11 cellular contexts compared by ENCODE assay signal in the genomic region with DNA sequence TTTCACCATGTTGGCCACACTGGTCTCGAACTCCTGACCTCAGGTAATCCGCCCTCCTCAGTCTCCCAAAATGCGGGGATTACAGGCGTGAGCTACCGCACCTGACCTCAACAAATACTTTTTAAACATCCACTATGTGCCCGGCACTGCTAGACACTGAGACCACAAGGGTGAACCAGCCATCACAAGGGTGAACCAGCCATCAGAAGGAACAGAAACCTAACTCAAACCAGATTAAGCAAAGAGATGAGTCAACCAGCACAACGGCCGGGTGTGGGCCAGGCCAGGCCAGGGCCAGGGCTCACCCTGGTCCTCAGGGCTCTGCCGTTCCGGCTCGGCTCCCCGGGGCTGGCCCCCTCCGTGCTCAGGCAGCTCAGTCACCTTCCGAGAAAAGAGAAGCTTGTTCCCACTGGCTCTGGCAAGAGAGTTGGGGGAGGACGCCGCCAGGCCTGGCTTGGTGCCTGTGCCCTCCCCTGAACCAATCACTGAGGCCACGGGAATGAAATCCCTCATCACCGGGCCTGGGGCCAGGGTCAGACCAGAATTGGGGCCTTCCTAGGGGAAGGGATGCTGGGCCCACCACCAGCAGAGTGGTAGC. TPM values are rescaled to one million over a fixed set of nuclear protein-coding genes. Genes with fewer than 3 reads are reported as not detected.
DNase-seq lines count a peak whose midpoint lies in the region; ATAC-seq, FAIRE-seq and TF ChIP-seq lines count a peak whose summit lies in the region.
"Had no signal": no experiment of that assay in that cellular context is flagged by ENCODE, and none has a peak within 500 bp of the region (broad histone marks: within the 10 kb centered on the region; RNA-seq: fewer than 3 reads in every experiment).

No MANE protein-coding gene starts in this region.

- H3K27ac ChIP-seq in ACC112 (ENCODE audit: low read depth, low read length) (0 out of 2 replicates have a peak overlapping the region, but pooled peaks have one; percentile 14), kidney (ENCODE audit: low read depth in 2 of 2, low read length in 2 of 2) (peak overlapping the region; percentile 61 to 63)
- H3K27ac ChIP-seq: KMS-11 had no signal

- H3K27me3 ChIP-seq in ACC112 (ENCODE audit: insufficient read depth, low read length): no peaks in the 10 kb centered on the region

- intact Hi-C loops in kidney (cut with DNase I): no loop called here

- H3K36me3 ChIP-seq in ACC112 (ENCODE audit: insufficient read depth, low read length) (no peaks in the 10 kb centered on the region), kidney (ENCODE audit: control insufficient read depth in 1 of 2, insufficient read depth in 2 of 2, low read length in 2 of 2) (no peaks in the 10 kb centered on the region)

- DNase-seq in RPMI7951 (ENCODE audit: low read depth): peak; percentile 95
- peak; percentile 94 for DNase-seq in kidney
- DNase-seq in DMS 273 (lab: John Stamatoyannopoulos, UW; ENCODE audit: unreplicated experiment): no peak
- DNase-seq in KBM-7: no peak
- DNase-seq in SW 1271 (lab: John Stamatoyannopoulos, UW): no peak

- no peak for FAIRE-seq in kidney (lab: Jason Lieb, UNC)

- no peak for TF ChIP-seq CTCF in kidney (IDR thresholded peaks at IDR 0.05; ENCODE audit: borderline replicate concordance, extremely low read depth, insufficient read depth)

- H2AFZ ChIP-seq in ACC112 (ENCODE audit: low read length, unreplicated experiment): peak overlapping the region; percentile 65

- H3K79me2 ChIP-seq in ACC112 (ENCODE audit: control insufficient read depth, insufficient read depth, low read length, unreplicated experiment): no peaks in the 10 kb centered on the region

- no peaks in the 10 kb centered on the region for H3K9me3 ChIP-seq in kidney (ENCODE audit: control insufficient read depth in 1 of 2, low read length in 2 of 2)

- ATAC-seq in GM21528 (IDR thresholded peaks at IDR 0.05; ENCODE audit: low FRiP score, unreplicated experiment) (peak; percentile 75), HG03342 (IDR thresholded peaks at IDR 0.05; ENCODE audit: unreplicated experiment) (no peak)

- H3K4me3 ChIP-seq in ACC112 (ENCODE audit: low read depth, low read length): no peak overlapping the region
- H3K4me3 ChIP-seq in kidney (ENCODE audit: low read length in 2 of 2): no peak overlapping the region

- in situ Hi-C loops in KBM-7 (cut with MboI; ENCODE audit: low pct_unique_long_range_greater_than_20kb, low sequenced_read_pairs): no loop called here

- H3K9ac ChIP-seq in kidney (ENCODE audit: low read length in 2 of 2): no peak overlapping the region
- H3K9ac ChIP-seq: KMS-11 had no signal

- H3K4me1 ChIP-seq in ACC112 (ENCODE audit: control insufficient read depth, insufficient read depth, low read length, unreplicated experiment): peaks cover 6% of the 10 kb centered on the region
- H3K4me1 ChIP-seq in kidney (ENCODE audit: control insufficient read depth in 1 of 2, insufficient read depth in 1 of 2, low read depth in 1 of 2, low read length in 2 of 2): no peaks in the 10 kb centered on the region

RNA-seq across cellular contexts. Expression of a gene that starts 4.4 kb away (rescaled TPM):
- total RNA-seq in RPMI7951 (2014; rRNA removed; shearing (Covaris generic)): not detected in 2 replicates
- not detected for total RNA-seq in kidney
- polyA plus RNA-seq in kidney (ENCODE audit: insufficient read depth, low read depth, low replicate concordance): not detected
- polyA plus RNA-seq: adipose tissue, AG04450 had no signal

Comparison
In these comparisons a context has a peak if more than half of its experiments do, and no peak if none do; other contexts are left out.
1. DNase-seq: peak in RPMI7951 (single experiment) and kidney (single experiment); none in DMS 273 (single experiment), KBM-7 (single experiment) and SW 1271 (0 of 2).